In genomic region chr18:74722237-74722636, GRCh38 we compare ENCODE assay signal across 16 cellular contexts.
DNase-seq lines count a peak whose midpoint lies in the region; ATAC-seq and TF ChIP-seq lines count a peak whose summit lies in the region.
"Had no signal": no experiment of that assay in that cellular context is flagged by ENCODE, and none has a peak within 500 bp of the region (broad histone marks: within the 10 kb centered on the region; RNA-seq: fewer than 3 reads in every experiment).

No MANE protein-coding gene starts in this region.

- DNase-seq in AML-193 (lab: John Stamatoyannopoulos, UW) (peak; percentile 71 to 79), astrocyte of the cerebellum (ENCODE audit: low read depth) (peak; percentile 9), iris pigment epithelial cell (ENCODE audit: low read depth) (peak; percentile 85), NCI-H2171 (lab: John Stamatoyannopoulos, UW) (no peak), NCI-H1105 treated with DMSO at 0.1 percent for 48 hours (lab: John Stamatoyannopoulos, UW) (no peak), SW 1271 (lab: John Stamatoyannopoulos, UW) (no peak)
- peak; percentile 1 for DNase-seq in Jurkat, Clone E6-1 (ENCODE audit: low read depth, low spot score)
- DNase-seq: activated CD8-positive, alpha-beta memory T cell treated with anti-CD3 and anti-CD28 coated beads, Interleukin-2, amount 50 U/mL, for 4 hours; islet precursor cell; KBM-7; SK-N-SH; stimulated activated CD8-positive, alpha-beta memory T cell treated with anti-CD3 and anti-CD28 coated beads, Interleukin-4, amount 100 ng/mL, for 48 hours had no signal

- TF ChIP-seq CTCF in astrocyte of the cerebellum (IDR thresholded peaks at IDR 0.05; ENCODE audit: low read depth, low read length, missing control alignments) = no peak

- ATAC-seq in GM21381 (IDR thresholded peaks at IDR 0.05; ENCODE audit: unreplicated experiment) = no peak
- ATAC-seq: WTC11 had no signal

- H3K4me3 ChIP-seq in Jurkat, Clone E6-1 (ENCODE audit: low read length) = no peak overlapping the region
- H3K4me3 ChIP-seq in astrocyte of the cerebellum (ENCODE audit: low read depth, low read length) = no peak overlapping the region
- H3K4me3 ChIP-seq: prostate gland, upper lobe of left lung had no signal

- in situ Hi-C loops in astrocyte of the cerebellum (cut with HindIII; ENCODE audit: low sequenced_read_pairs) = no loop called here

Comparison
In these comparisons a context has a peak if more than half of its experiments do, and no peak if none do; other contexts are left out.
1. DNase-seq: peak in AML-193 (2 of 2), Jurkat, Clone E6-1 (single experiment), astrocyte of the cerebellum (single experiment) and iris pigment epithelial cell (single experiment); none in NCI-H2171 (single experiment), NCI-H1105 treated with DMSO at 0.1 percent for 48 hours (single experiment) and SW 1271 (0 of 2).